Comparison of ENCODE assay signal across 18 cellular contexts in genomic region chr15:70545526-70545925, GRCh38.
DNase-seq lines count a peak whose midpoint lies in the region; ATAC-seq and FAIRE-seq lines count a peak whose summit lies in the region.
"Had no signal": no experiment of that assay in that cellular context is flagged by ENCODE, and none has a peak within 500 bp of the region (broad histone marks: within the 10 kb centered on the region; RNA-seq: fewer than 3 reads in every experiment).

No MANE protein-coding gene starts in this region.

- no peaks in the 10 kb centered on the region for H3K9me3 ChIP-seq in small intestine (ENCODE audit: control insufficient read depth, low read depth)

- DNase-seq in activated T-cell treated with anti-CD3 and anti-CD28 coated beads, Interleukin-2, amount 50 U/mL, for 48 hours = peak; percentile 19 to 23
- DNase-seq in activated T-cell treated with anti-CD3 and anti-CD28 coated beads, Interleukin-2, amount 50 U/mL, for 4 hours = no peak
- DNase-seq in stimulated activated naive CD8-positive, alpha-beta T cell treated with anti-CD3 and anti-CD28 coated beads, Interleukin-15, amount 100 ng/mL, for 72 hours = no peak
- DNase-seq in stimulated activated naive CD8-positive, alpha-beta T cell treated with anti-CD3 and anti-CD28 coated beads, Interleukin-15, Interleukin-2, amounts not matched to agents 100 U/mL and 50 U/mL, for 24 hours = no peak
- DNase-seq in stimulated activated CD8-positive, alpha-beta memory T cell treated with anti-CD3 and anti-CD28 coated beads, Interleukin-4, amount 100 ng/mL, for 48 hours = peak; percentile 23
- DNase-seq in stimulated activated CD4-positive, alpha-beta T cell treated with anti-CD3 and anti-CD28 coated beads, Interleukin-2, amount 100 ng/mL, for 48 hours = no peak
- no peak for DNase-seq in small intestine
- DNase-seq: C1 segment of cervical spinal cord; Calu3; CD4-positive, alpha-beta T cell; DMS79; HCEC 1CT; HFFc6 had no signal

- H3K4me1 ChIP-seq in small intestine (ENCODE audit: control insufficient read depth in 2 of 2, insufficient read depth in 1 of 2, low read depth in 1 of 2, low read length in 1 of 2) = no peaks in the 10 kb centered on the region

- H3K4me3 Mint-ChIP-seq in activated T-cell treated with anti-CD3 and anti-CD28 coated beads, Interleukin-2, amount 50 U/mL, for 4 hours = no peak overlapping the region
- peak overlapping the region; percentile 2 to 38 for H3K4me3 Mint-ChIP-seq in stimulated activated naive CD8-positive, alpha-beta T cell treated with anti-CD3 and anti-CD28 coated beads, Interleukin-15, amount 100 ng/mL, for 72 hours
- no peak overlapping the region for H3K4me3 Mint-ChIP-seq in activated T-helper 17 cell treated with anti-CD3 and anti-CD28 coated beads, Interleukin-2, amount 50 U/mL, for 72 hours
- H3K4me3 Mint-ChIP-seq: B cell; CD4-positive, alpha-beta T cell; HFFc6 had no signal

- no peak for ATAC-seq in activated T-cell treated with anti-CD3 and anti-CD28 coated beads, Interleukin-2, amount 50 U/mL, for 4 hours
- ATAC-seq in stimulated activated naive CD8-positive, alpha-beta T cell treated with anti-CD3 and anti-CD28 coated beads, Interleukin-15, amount 100 ng/mL, for 72 hours = no peak
- no peak for ATAC-seq in stimulated activated naive CD8-positive, alpha-beta T cell treated with anti-CD3 and anti-CD28 coated beads, Interleukin-15, Interleukin-2, amounts not matched to agents 100 U/mL and 50 U/mL, for 24 hours
- ATAC-seq in activated T-helper 17 cell treated with anti-CD3 and anti-CD28 coated beads, Interleukin-2, amount 50 U/mL, for 72 hours (replicated peaks) = no peak
- ATAC-seq: GM12878 had no signal

- H3K9me3 Mint-ChIP-seq in activated T-cell treated with anti-CD3 and anti-CD28 coated beads, Interleukin-2, amount 50 U/mL, for 4 hours = no peaks in the 10 kb centered on the region
- H3K9me3 Mint-ChIP-seq in stimulated activated naive CD8-positive, alpha-beta T cell treated with anti-CD3 and anti-CD28 coated beads, Interleukin-15, amount 100 ng/mL, for 72 hours = no peaks in the 10 kb centered on the region
- no peaks in the 10 kb centered on the region for H3K9me3 Mint-ChIP-seq in activated T-helper 17 cell treated with anti-CD3 and anti-CD28 coated beads, Interleukin-2, amount 50 U/mL, for 72 hours
- H3K9me3 Mint-ChIP-seq: CD4-positive, alpha-beta T cell; HFFc6 had no signal

- H3K36me3 Mint-ChIP-seq in activated T-cell treated with anti-CD3 and anti-CD28 coated beads, Interleukin-2, amount 50 U/mL, for 4 hours (ENCODE audit: insufficient read depth) = no peaks in the 10 kb centered on the region
- no peaks in the 10 kb centered on the region for H3K36me3 Mint-ChIP-seq in activated T-helper 17 cell treated with anti-CD3 and anti-CD28 coated beads, Interleukin-2, amount 50 U/mL, for 72 hours (ENCODE audit: low read depth)

- 89 to 93% (median 90%) methylated on average over 2 of the region's 2 CpGs for WGBS in small intestine, 3 donors

- H3K4me1 Mint-ChIP-seq in activated T-cell treated with anti-CD3 and anti-CD28 coated beads, Interleukin-2, amount 50 U/mL, for 4 hours (ENCODE audit: low read depth) = peaks cover 30% of the 10 kb centered on the region
- H3K4me1 Mint-ChIP-seq in stimulated activated naive CD8-positive, alpha-beta T cell treated with anti-CD3 and anti-CD28 coated beads, Interleukin-15, amount 100 ng/mL, for 72 hours = peaks cover 45% of the 10 kb centered on the region
- peaks cover 19% of the 10 kb centered on the region for H3K4me1 Mint-ChIP-seq in activated T-helper 17 cell treated with anti-CD3 and anti-CD28 coated beads, Interleukin-2, amount 50 U/mL, for 72 hours
- H3K4me1 Mint-ChIP-seq: B cell had no signal

- no peaks in the 10 kb centered on the region for H3K36me3 ChIP-seq in small intestine (ENCODE audit: control insufficient read depth in 2 of 2, insufficient read depth in 2 of 2, low read length in 2 of 2)

- no peak for FAIRE-seq in small intestine (lab: Jason Lieb, UNC)
- FAIRE-seq: A204.1, GM12878, GM18507 had no signal

- peak overlapping the region; percentile 45 to 49 for H3K27ac Mint-ChIP-seq in stimulated activated naive CD8-positive, alpha-beta T cell treated with anti-CD3 and anti-CD28 coated beads, Interleukin-15, amount 100 ng/mL, for 72 hours
- peak overlapping the region; percentile 3 for H3K27ac Mint-ChIP-seq in activated T-helper 17 cell treated with anti-CD3 and anti-CD28 coated beads, Interleukin-2, amount 50 U/mL, for 72 hours
- H3K27ac Mint-ChIP-seq: B cell; CD4-positive, alpha-beta T cell; HFFc6 had no signal

- peaks cover 3% of the 10 kb centered on the region for H3K27me3 Mint-ChIP-seq in activated T-cell treated with anti-CD3 and anti-CD28 coated beads, Interleukin-2, amount 50 U/mL, for 4 hours (ENCODE audit: low read depth)
- H3K27me3 Mint-ChIP-seq in stimulated activated naive CD8-positive, alpha-beta T cell treated with anti-CD3 and anti-CD28 coated beads, Interleukin-15, amount 100 ng/mL, for 72 hours = peaks cover 5% of the 10 kb centered on the region
- no peaks in the 10 kb centered on the region for H3K27me3 Mint-ChIP-seq in activated T-helper 17 cell treated with anti-CD3 and anti-CD28 coated beads, Interleukin-2, amount 50 U/mL, for 72 hours
- H3K27me3 Mint-ChIP-seq: CD4-positive, alpha-beta T cell had no signal

- no peak overlapping the region for H3K4me3 ChIP-seq in small intestine (ENCODE audit: low read depth in 1 of 2, low read length in 2 of 2)
- H3K4me3 ChIP-seq: GM12878 had no signal

- no peaks in the 10 kb centered on the region for H3K27me3 ChIP-seq in small intestine (ENCODE audit: control insufficient read depth in 2 of 2, insufficient read depth in 2 of 2, low read length in 2 of 2)

- no peak overlapping the region for H3K27ac ChIP-seq in small intestine (ENCODE audit: low read depth in 1 of 2, low read length in 1 of 2)

Comparison
In these comparisons a context has a peak if more than half of its experiments do, and no peak if none do; other contexts are left out.
1. DNase-seq: peak in activated T-cell treated with anti-CD3 and anti-CD28 coated beads, Interleukin-2, amount 50 U/mL, for 48 hours (2 of 2) and stimulated activated CD8-positive, alpha-beta memory T cell treated with anti-CD3 and anti-CD28 coated beads, Interleukin-4, amount 100 ng/mL, for 48 hours (single experiment); none in activated T-cell treated with anti-CD3 and anti-CD28 coated beads, Interleukin-2, amount 50 U/mL, for 4 hours (single experiment), stimulated activated naive CD8-positive, alpha-beta T cell treated with anti-CD3 and anti-CD28 coated beads, Interleukin-15, amount 100 ng/mL, for 72 hours (0 of 2), stimulated activated naive CD8-positive, alpha-beta T cell treated with anti-CD3 and anti-CD28 coated beads, Interleukin-15, Interleukin-2, amounts not matched to agents 100 U/mL and 50 U/mL, for 24 hours (single experiment), stimulated activated CD4-positive, alpha-beta T cell treated with anti-CD3 and anti-CD28 coated beads, Interleukin-2, amount 100 ng/mL, for 48 hours (0 of 2) and small intestine (single experiment).
2. H3K4me3 Mint-ChIP-seq: peak in stimulated activated naive CD8-positive, alpha-beta T cell treated with anti-CD3 and anti-CD28 coated beads, Interleukin-15, amount 100 ng/mL, for 72 hours (2 of 2); none in activated T-cell treated with anti-CD3 and anti-CD28 coated beads, Interleukin-2, amount 50 U/mL, for 4 hours (single experiment) and activated T-helper 17 cell treated with anti-CD3 and anti-CD28 coated beads, Interleukin-2, amount 50 U/mL, for 72 hours (single experiment).